In the genomic region with DNA sequence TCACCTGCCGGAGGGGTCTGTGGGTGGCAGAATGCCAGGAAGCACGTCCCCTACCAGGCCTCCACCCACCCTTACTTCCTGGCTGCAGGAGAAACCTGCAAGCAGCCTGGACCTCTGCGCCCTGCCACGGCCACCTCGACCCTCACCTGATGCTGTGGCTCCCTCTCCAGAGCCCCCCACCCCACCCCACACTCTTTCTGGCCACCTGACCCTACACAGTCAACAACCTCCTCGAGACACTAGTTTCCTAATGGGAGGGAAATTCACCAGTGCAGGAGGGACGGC, we compare ENCODE assay signal across 26 cellular contexts.
"Had no signal": no experiment of that assay in that cellular context is flagged by ENCODE, and none has a peak within 500 bp of the region (broad histone marks: within the 10 kb centered on the region; RNA-seq: fewer than 3 reads in every experiment).

No MANE protein-coding gene starts in this region.

- H3K4me1 ChIP-seq: pancreas had no signal

- DNase-seq: hypothalamus; immature natural killer cell; left colon; lower lobe of right lung; mammary epithelial cell; mesenchymal stem cell; natural killer cell; nephron progenitor cell; nucleus accumbens; stimulated activated CD4-positive, alpha-beta T cell treated with anti-CD3 and anti-CD28 coated beads, Interleukin-12 subunit alpha, Interleukin-12 subunit beta, amount 100 ng/mL, for 4 hours; stimulated activated CD4-positive, alpha-beta T cell treated with anti-CD3 and anti-CD28 coated beads, Interleukin-15, amount 100 ng/mL, for 24 hours; stimulated activated CD4-positive, alpha-beta T cell treated with anti-CD3 and anti-CD28 coated beads, Interleukin-2, amount 100 ng/mL, for 24 hours; stimulated activated CD4-positive, alpha-beta T cell treated with anti-CD3 and anti-CD28 coated beads, Interleukin-4, amount 100 ng/mL, for 1 hour; stimulated activated naive B cell treated with anti-CD40 and anti-IgM and Interleukin-4, amounts not matched to agents 10 μg/mL and 1 μg/mL and 100 μg/mL, for 72 hours; stimulated activated naive CD8-positive, alpha-beta T cell treated with anti-CD3 and anti-CD28 coated beads, Interleukin-15, Interleukin-2, amounts not matched to agents 100 U/mL and 50 U/mL, for 24 hours; stomach; testis; thyroid gland; transverse colon; upper lobe of left lung had no signal

- H3K9me3 ChIP-seq: left lung, lower lobe of right lung, pancreas, psoas muscle, right lobe of liver, stomach, testis, thyroid gland, transverse colon, upper lobe of left lung, vagina had no signal

- ATAC-seq: left colon; left lung; lower lobe of right lung; natural killer cell; psoas muscle; stimulated activated naive B cell treated with anti-CD40 and anti-IgM and Interleukin-4, amounts not matched to agents 10 μg/mL and 1 μg/mL and 100 μg/mL, for 72 hours; stimulated activated naive CD8-positive, alpha-beta T cell treated with anti-CD3 and anti-CD28 coated beads, Interleukin-15, Interleukin-2, amounts not matched to agents 100 U/mL and 50 U/mL, for 24 hours had no signal

- H3K36me3 ChIP-seq: pancreas, thyroid gland, transverse colon, upper lobe of left lung, vagina had no signal

- H3K27ac Mint-ChIP-seq: immature natural killer cell; natural killer cell; nephron progenitor cell; stimulated activated naive B cell treated with anti-CD40 and anti-IgM and Interleukin-4, amounts not matched to agents 10 μg/mL and 1 μg/mL and 100 μg/mL, for 72 hours had no signal

- H3K4me2 ChIP-seq: smooth muscle cell had no signal

- H3K4me3 Mint-ChIP-seq: immature natural killer cell; natural killer cell; nephron progenitor cell; stimulated activated naive B cell treated with anti-CD40 and anti-IgM and Interleukin-4, amounts not matched to agents 10 μg/mL and 1 μg/mL and 100 μg/mL, for 72 hours had no signal

- H3K27ac ChIP-seq: left lung, lower lobe of right lung, pancreas, psoas muscle, right lobe of liver, stomach, testis, thyroid gland, transverse colon, upper lobe of left lung, vagina had no signal

- H3K4me3 ChIP-seq: left lung, lower lobe of right lung, pancreas, psoas muscle, right lobe of liver, smooth muscle cell, stomach, testis, thyroid gland, transverse colon, upper lobe of left lung, vagina had no signal

- H3K36me3 Mint-ChIP-seq: natural killer cell had no signal

- H3K9me3 Mint-ChIP-seq: immature natural killer cell; natural killer cell; nephron progenitor cell; stimulated activated naive B cell treated with anti-CD40 and anti-IgM and Interleukin-4, amounts not matched to agents 10 μg/mL and 1 μg/mL and 100 μg/mL, for 72 hours had no signal

- H3K27me3 ChIP-seq: left lung, pancreas, right lobe of liver, stomach, testis, thyroid gland, transverse colon, upper lobe of left lung, vagina had no signal

- H3K27me3 Mint-ChIP-seq: stimulated activated naive B cell treated with anti-CD40 and anti-IgM and Interleukin-4, amounts not matched to agents 10 μg/mL and 1 μg/mL and 100 μg/mL, for 72 hours had no signal
